28 cellular contexts compared by ENCODE assay signal in the genomic region with DNA sequence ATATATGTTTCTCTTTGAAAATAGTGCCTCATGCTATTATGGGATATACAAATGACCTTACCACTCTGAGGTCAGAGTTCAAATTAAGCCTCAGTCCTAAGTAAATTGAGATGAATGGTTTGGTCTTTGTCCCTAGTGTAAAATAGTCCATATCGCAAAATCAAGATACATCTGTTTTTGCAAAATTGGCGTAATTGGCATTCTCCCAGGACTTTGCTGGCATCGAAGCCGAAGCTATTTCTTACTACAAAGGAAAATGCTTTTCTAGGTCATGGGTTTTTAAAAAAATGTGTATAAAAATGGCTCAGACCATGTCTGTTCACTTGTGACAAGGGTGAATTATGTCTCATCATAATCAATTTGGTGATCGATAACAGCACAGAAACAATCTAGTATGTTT. TPM values are rescaled to one million over a fixed set of nuclear protein-coding genes. Genes with fewer than 3 reads are reported as not detected.
"Had no signal": no experiment of that assay in that cellular context is flagged by ENCODE, and none has a peak within 500 bp of the region (broad histone marks: within the 10 kb centered on the region; RNA-seq: fewer than 3 reads in every experiment).

No MANE protein-coding gene starts in this region.

- H3K4me3 Mint-ChIP-seq: activated CD4-positive, alpha-beta memory T cell treated with anti-CD3 and anti-CD28 coated beads, Interleukin-2, amount 10 ng/mL, durations not matched to agents 7 days and 5 days; activated CD4-positive, alpha-beta T cell treated with anti-CD3 and anti-CD28 coated beads, Interleukin-2, amount 10 ng/mL, durations not matched to agents 7 days and 5 days; activated naive CD4-positive, alpha-beta T cell treated with anti-CD3 and anti-CD28 coated beads, Interleukin-2, amount 10 ng/mL, durations not matched to agents 7 days and 5 days; activated naive CD8-positive, alpha-beta T cell treated with anti-CD3 and anti-CD28 coated beads, Interleukin-2, amount 10 ng/mL, durations not matched to agents 7 days and 5 days; activated T-cell treated with anti-CD3 and anti-CD28 coated beads, Interleukin-2, amount 50 U/mL, for 24 hours; activated T-cell treated with anti-CD3 and anti-CD28 coated beads, Interleukin-2, amount 50 U/mL, for 72 hours; brain; T-helper 17 cell; T-helper 2 cell treated with Interferon-gamma antibody and Interleukin-4, amounts not matched to agents 5 μg/mL and 100 μg/mL, for 36 hours; WTC11 had no signal

- DNase-seq: activated CD4-positive, alpha-beta memory T cell treated with anti-CD3 and anti-CD28 coated beads, Interleukin-2, amount 10 ng/mL, durations not matched to agents 7 days and 5 days; activated CD4-positive, alpha-beta T cell treated with anti-CD3 and anti-CD28 coated beads for 1 hour; activated CD4-positive, alpha-beta T cell treated with anti-CD3 and anti-CD28 coated beads for 4 hours; activated CD4-positive, alpha-beta T cell treated with anti-CD3 and anti-CD28 coated beads, Interleukin-2, amount 10 ng/mL, durations not matched to agents 7 days and 5 days; activated CD4-positive, alpha-beta T cell treated with anti-CD3 and anti-CD28 coated beads, Interleukin-2, amount 50 U/mL, for 4 hours; activated CD8-positive, alpha-beta memory T cell treated with anti-CD3 and anti-CD28 coated beads, Interleukin-2, amount 50 U/mL, for 48 hours; activated gamma-delta T cell; activated naive CD4-positive, alpha-beta T cell; activated naive CD4-positive, alpha-beta T cell treated with anti-CD3 and anti-CD28 coated beads, Interleukin-2, amount 10 ng/mL, durations not matched to agents 7 days and 5 days; activated naive CD8-positive, alpha-beta T cell treated with anti-CD3 and anti-CD28 coated beads, Interleukin-2, amount 10 ng/mL, durations not matched to agents 7 days and 5 days; activated T-cell treated with anti-CD3 and anti-CD28 coated beads for 4 hours; activated T-cell treated with anti-CD3 and anti-CD28 coated beads, Interleukin-2, amount 50 U/mL, for 24 hours; activated T-cell treated with anti-CD3 and anti-CD28 coated beads, Interleukin-2, amount 50 U/mL, for 72 hours; central memory CD4-positive, alpha-beta T cell; cerebellar nuclear complex; colonic mucosa; effector CD8-positive, alpha-beta T cell; esophagus squamous epithelium; foreskin fibroblast; head of caudate nucleus; T-helper 1 cell; T-helper 17 cell; T1000 had no signal

- H3K27me3 Mint-ChIP-seq: activated CD4-positive, alpha-beta memory T cell treated with anti-CD3 and anti-CD28 coated beads, Interleukin-2, amount 10 ng/mL, durations not matched to agents 7 days and 5 days; activated CD4-positive, alpha-beta T cell treated with anti-CD3 and anti-CD28 coated beads, Interleukin-2, amount 10 ng/mL, durations not matched to agents 7 days and 5 days; activated naive CD4-positive, alpha-beta T cell treated with anti-CD3 and anti-CD28 coated beads, Interleukin-2, amount 10 ng/mL, durations not matched to agents 7 days and 5 days; activated naive CD8-positive, alpha-beta T cell treated with anti-CD3 and anti-CD28 coated beads, Interleukin-2, amount 10 ng/mL, durations not matched to agents 7 days and 5 days; activated T-cell treated with anti-CD3 and anti-CD28 coated beads, Interleukin-2, amount 50 U/mL, for 24 hours; brain; T-helper 17 cell had no signal

- H3K36me3 Mint-ChIP-seq: activated naive CD4-positive, alpha-beta T cell treated with anti-CD3 and anti-CD28 coated beads, Interleukin-2, amount 10 ng/mL, durations not matched to agents 7 days and 5 days; activated naive CD8-positive, alpha-beta T cell treated with anti-CD3 and anti-CD28 coated beads, Interleukin-2, amount 10 ng/mL, durations not matched to agents 7 days and 5 days had no signal

- H3K4me1 Mint-ChIP-seq: activated CD4-positive, alpha-beta memory T cell treated with anti-CD3 and anti-CD28 coated beads, Interleukin-2, amount 10 ng/mL, durations not matched to agents 7 days and 5 days; activated CD4-positive, alpha-beta T cell treated with anti-CD3 and anti-CD28 coated beads, Interleukin-2, amount 10 ng/mL, durations not matched to agents 7 days and 5 days; activated naive CD4-positive, alpha-beta T cell treated with anti-CD3 and anti-CD28 coated beads, Interleukin-2, amount 10 ng/mL, durations not matched to agents 7 days and 5 days; activated naive CD8-positive, alpha-beta T cell treated with anti-CD3 and anti-CD28 coated beads, Interleukin-2, amount 10 ng/mL, durations not matched to agents 7 days and 5 days; T-helper 17 cell had no signal

- H3K27ac Mint-ChIP-seq: activated CD4-positive, alpha-beta memory T cell treated with anti-CD3 and anti-CD28 coated beads, Interleukin-2, amount 10 ng/mL, durations not matched to agents 7 days and 5 days; activated CD4-positive, alpha-beta T cell treated with anti-CD3 and anti-CD28 coated beads, Interleukin-2, amount 10 ng/mL, durations not matched to agents 7 days and 5 days; activated naive CD4-positive, alpha-beta T cell treated with anti-CD3 and anti-CD28 coated beads, Interleukin-2, amount 10 ng/mL, durations not matched to agents 7 days and 5 days; activated naive CD4-positive, alpha-beta T cell treated with anti-CD3 and anti-CD28 coated beads, Interleukin-2, amount 50 U/mL, for 72 hours; activated naive CD8-positive, alpha-beta T cell treated with anti-CD3 and anti-CD28 coated beads, Interleukin-2, amount 10 ng/mL, durations not matched to agents 7 days and 5 days; activated T-cell treated with anti-CD3 and anti-CD28 coated beads, Interleukin-2, amount 50 U/mL, for 24 hours; activated T-cell treated with anti-CD3 and anti-CD28 coated beads, Interleukin-2, amount 50 U/mL, for 72 hours; brain; T-helper 17 cell; T-helper 2 cell treated with Interferon-gamma antibody and Interleukin-4, amounts not matched to agents 5 μg/mL and 100 μg/mL, for 36 hours; WTC11 had no signal

- ATAC-seq: activated naive CD4-positive, alpha-beta T cell treated with anti-CD3 and anti-CD28 coated beads, Interleukin-2, amount 50 U/mL, for 72 hours; activated T-cell treated with anti-CD3 and anti-CD28 coated beads, Interleukin-2, amount 50 U/mL, for 72 hours; T-helper 17 cell; WTC11 had no signal

RNA-seq across cellular contexts. Expression of a gene that starts 25.9 kb away (rescaled TPM):
- total RNA-seq: activated CD4-positive, alpha-beta memory T cell treated with anti-CD3 and anti-CD28 coated beads, Interleukin-2, amount 10 ng/mL, durations not matched to agents 7 days and 5 days; activated CD4-positive, alpha-beta T cell treated with anti-CD3 and anti-CD28 coated beads, Interleukin-2, amount 10 ng/mL, durations not matched to agents 7 days and 5 days; activated naive CD4-positive, alpha-beta T cell treated with anti-CD3 and anti-CD28 coated beads, Interleukin-2, amount 50 U/mL, for 72 hours; activated naive CD8-positive, alpha-beta T cell treated with anti-CD3 and anti-CD28 coated beads, Interleukin-2, amount 10 ng/mL, durations not matched to agents 7 days and 5 days; activated T-cell treated with anti-CD3 and anti-CD28 coated beads, Interleukin-2, amount 50 U/mL, for 72 hours; endothelial cell of umbilical vein; T-helper 17 cell had no signal
